ENCODE assay signal across 1 cellular context in the genomic region with DNA sequence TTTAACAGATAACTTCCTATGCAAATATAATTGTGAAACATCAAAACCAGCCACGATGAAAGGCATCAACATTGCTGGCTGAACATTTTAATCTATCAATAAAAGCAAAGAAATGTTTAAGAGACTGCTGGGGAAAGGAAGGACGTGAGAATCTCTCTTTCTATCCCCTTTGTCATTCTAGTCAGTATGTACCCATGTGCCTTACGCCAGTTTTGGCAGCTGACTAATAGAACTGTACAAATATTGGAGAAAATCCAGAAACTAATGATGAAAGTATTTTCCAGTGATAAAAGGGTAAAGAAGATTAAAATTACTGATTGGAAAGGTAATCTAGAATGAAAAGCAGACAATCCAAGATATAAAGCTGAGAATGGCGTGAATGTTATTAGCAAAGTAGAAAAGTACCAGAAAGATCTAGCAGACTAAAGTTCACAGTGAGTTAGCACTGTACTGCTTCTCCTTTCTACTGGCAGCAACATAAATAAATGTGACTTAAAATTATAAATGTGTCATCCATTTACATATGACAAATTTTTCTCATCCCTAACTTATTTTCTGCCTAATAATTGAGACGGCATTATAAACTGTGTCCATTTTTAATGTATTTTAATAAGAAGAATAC.
TF ChIP-seq lines count a peak whose summit lies in the region.

No MANE protein-coding gene starts in this region.

TF ChIP-seq in liver, 16 proteins besides CTCF, POLR2A, EP300 and RAD21 (continued from another document):
- TF ChIP-seq REST (IDR thresholded peaks at IDR 0.05) (no peak), GABPA (IDR thresholded peaks at IDR 0.05 in 1 of 2, conservative IDR thresholded peaks at IDR 0.05 in 1 of 2) (no peak), MAX (IDR thresholded peaks at IDR 0.05) (peak; percentile 17), TAF1 (conservative IDR thresholded peaks at IDR 0.05) (no peak), YY1 (IDR thresholded peaks at IDR 0.05) (peak; percentile 27), SP1 (IDR thresholded peaks at IDR 0.05) (no peak)
- TF ChIP-seq, protein P1, sequence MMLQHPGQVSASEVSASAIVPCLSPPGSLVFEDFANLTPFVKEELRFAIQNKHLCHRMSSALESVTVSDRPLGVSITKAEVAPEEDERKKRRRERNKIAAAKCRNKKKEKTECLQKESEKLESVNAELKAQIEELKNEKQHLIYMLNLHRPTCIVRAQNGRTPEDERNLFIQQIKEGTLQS (IDR thresholded peaks at IDR 0.05), result no peak
